In the genomic region with DNA sequence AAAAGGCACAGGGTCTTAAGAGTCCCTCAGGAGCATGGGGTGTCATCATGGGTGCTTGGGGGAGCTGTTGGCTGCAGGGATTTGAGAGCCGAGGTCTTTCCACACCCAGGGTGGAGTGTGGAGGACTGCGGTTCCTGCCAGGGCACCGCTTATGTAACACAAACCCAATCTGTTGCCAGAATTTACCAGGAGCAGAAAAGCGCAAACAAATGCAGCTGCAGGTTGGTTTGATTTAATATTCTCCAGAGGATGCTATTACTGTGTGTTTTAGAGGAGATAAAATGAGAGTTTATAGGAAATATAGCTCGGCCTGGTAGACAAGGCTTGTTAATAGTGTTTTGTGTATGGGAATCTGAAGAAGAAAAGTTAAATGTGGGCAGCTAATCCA, we compare ENCODE assay signal across 14 cellular contexts.
A peak's percentile ranks its signal among the peaks of the same experiment; 100 is the strongest.
DNase-seq lines count a peak whose midpoint lies in the region; ATAC-seq, FAIRE-seq and TF ChIP-seq lines count a peak whose summit lies in the region.
"Had no signal": no experiment of that assay in that cellular context is flagged by ENCODE, and none has a peak within 500 bp of the region (broad histone marks: within the 10 kb centered on the region; RNA-seq: fewer than 3 reads in every experiment).

No MANE protein-coding gene starts in this region.

- in situ Hi-C loops in HepG2 (cut with HindIII; ENCODE audit: extremely low pct_ligation_motif_present, low pct_unique_long_range_greater_than_20kb) = no loop called here

- no peak for TF ChIP-seq RAD21 in HepG2 (CRISPR knock-in tag; IDR thresholded peaks at IDR 0.05)

- intact Hi-C loops in right lobe of liver (cut with DNase I) (no loop called here), HepG2 (cut with micrococcal nuclease; ENCODE audit: unreplicated experiment) (no loop called here), colonic mucosa (cut with DNase I) (no loop called here)

- TF ChIP-seq EP300 in HepG2 (IDR thresholded peaks at IDR 0.05; ENCODE audit: low read depth in 2 of 2, low read length in 2 of 2) = no peak
- TF ChIP-seq EP300 in HepG2 (CRISPR knock-in tag; IDR thresholded peaks at IDR 0.05; ENCODE audit: borderline replicate concordance) = no peak

- H2AFZ ChIP-seq in HepG2 (ENCODE audit: low read length) = no peak overlapping the region

- H3K27ac ChIP-seq in right lobe of liver (no peak overlapping the region), HepG2 (ENCODE audit: extremely low read length, insufficient read depth, low read length) (no peak overlapping the region), colonic mucosa (no peak overlapping the region)

- POLR2A ChIA-PET in HepG2 (lab: Yijun Ruan, JAX) = no interaction called here

- CTCF ChIA-PET in HepG2 (lab: Yijun Ruan, JAX; ENCODE audit: low intra/inter-chr PET ratio, low total read pairs) = no interaction called here

- H3K27me3 ChIP-seq in right lobe of liver (no peaks in the 10 kb centered on the region), HepG2 (ENCODE audit: control insufficient read depth in 1 of 2, insufficient read depth in 2 of 2, low read length in 2 of 2) (no peaks in the 10 kb centered on the region), colonic mucosa (no peaks in the 10 kb centered on the region)

- BruUV-seq in HepG2 (replicated peaks; lab: Mats Ljungman, UMichigan) = no TSS peak

- H3K4me3 ChIP-seq in right lobe of liver (no peak overlapping the region), HepG2 (replicated peaks in 1 of 3; ENCODE audit: insufficient read depth in 1 of 3, low read depth in 2 of 3, low read length in 3 of 3) (no peak overlapping the region), colonic mucosa (no peak overlapping the region)

- TF ChIP-seq POLR2A in right lobe of liver (IDR thresholded peaks at IDR 0.05) = no peak
- no peak for TF ChIP-seq POLR2A in HepG2 (IDR thresholded peaks at IDR 0.05; ENCODE audit: insufficient read depth in 1 of 2, low read depth in 2 of 2, low read length in 2 of 2)

- no peaks in the 10 kb centered on the region for H4K20me1 ChIP-seq in HepG2 (ENCODE audit: insufficient read depth, low read length)

- no peaks in the 10 kb centered on the region for H3K79me2 ChIP-seq in HepG2 (ENCODE audit: insufficient read depth, low read length)

- no peaks in the 10 kb centered on the region for H3K9me3 ChIP-seq in right lobe of liver
- H3K9me3 ChIP-seq in HepG2 (ENCODE audit: low read length) = no peaks in the 10 kb centered on the region
- no peaks in the 10 kb centered on the region for H3K9me3 ChIP-seq in colonic mucosa

- H3K9ac ChIP-seq in HepG2 (ENCODE audit: insufficient read depth, low read depth, low read length) (no peak overlapping the region), colonic mucosa (ENCODE audit: low read depth in 2 of 2, low read length in 2 of 2) (peak overlapping the region in 1 of 2 donors; percentile 51)

- no peaks in the 10 kb centered on the region for H3K4me1 ChIP-seq in right lobe of liver
- H3K4me1 ChIP-seq in HepG2 (ENCODE audit: insufficient read depth, low read length) = peaks cover 28% of the 10 kb centered on the region
- H3K4me1 ChIP-seq in colonic mucosa = peaks cover 3% of the 10 kb centered on the region

- TF ChIP-seq CTCF in right lobe of liver (IDR thresholded peaks at IDR 0.05) (no peak), HepG2 (CRISPR knock-in tag; IDR thresholded peaks at IDR 0.05) (no peak), colonic mucosa (IDR thresholded peaks at IDR 0.05) (no peak), GM20000 (IDR thresholded peaks at IDR 0.05; ENCODE audit: extremely low read depth, missing control alignments) (no peak)

- 16% methylated on average over 5 of the region's 5 CpGs for WGBS in right lobe of liver (ENCODE audit: insufficient coverage, low coverage, low lambda C conversion rate, missing lambda C conversion rate)
- 96% methylated on average over 5 of the region's 5 CpGs for WGBS in HepG2 (ENCODE audit: low lambda C conversion rate)

- DNase-seq in right lobe of liver (peak in 1 of 3 donors; percentile 73), HepG2 (ENCODE audit: low spot score) (no peak), colonic mucosa (peak; percentile 50), mucosa of gallbladder (ENCODE audit: low spot score) (peak; percentile 50), GM20000 (ENCODE audit: low spot score) (no peak)
- DNase-seq in activated CD4-positive, CD25-positive, alpha-beta regulatory T cell treated with anti-CD3 and anti-CD28 coated beads, Interleukin-2, amount 50 U/mL, for 72 hours = no peak
- DNase-seq: activated CD8-positive, alpha-beta memory T cell treated with anti-CD3 and anti-CD28 coated beads, Interleukin-2, amount 50 U/mL, for 4 hours; NCI-H187; stimulated activated CD4-positive, alpha-beta T cell treated with anti-CD3 and anti-CD28 coated beads, Interleukin-2, amount 100 ng/mL, for 48 hours; stimulated activated naive CD8-positive, alpha-beta T cell treated with anti-CD3 and anti-CD28 coated beads, Interleukin-15, amount 100 ng/mL, for 72 hours; T-helper 9 cell had no signal

- ATAC-seq in right lobe of liver (peak; percentile 64 to 93 (median 72)), HepG2 (no peak), GM21723 (IDR thresholded peaks at IDR 0.05; ENCODE audit: unreplicated experiment) (no peak), GM21717 (IDR thresholded peaks at IDR 0.05; ENCODE audit: unreplicated experiment) (no peak)
- ATAC-seq: stimulated activated naive CD8-positive, alpha-beta T cell treated with anti-CD3 and anti-CD28 coated beads, Interleukin-15, amount 100 ng/mL, for 72 hours had no signal

- H3K36me3 ChIP-seq in right lobe of liver (no peaks in the 10 kb centered on the region), HepG2 (replicated peaks in 1 of 2; ENCODE audit: control insufficient read depth in 1 of 2, insufficient read depth in 2 of 2, low read length in 2 of 2) (peaks cover 0 to 4% of the 10 kb centered on the region in 2 experiments; a peak in 2 of 5 replicates), colonic mucosa (no peaks in the 10 kb centered on the region)

- no peak for FAIRE-seq in HepG2 (lab: Jason Lieb, UNC)
- FAIRE-seq: astrocyte had no signal

- H3K4me2 ChIP-seq in HepG2 (ENCODE audit: low read depth, low read length) = no peak overlapping the region

TF ChIP-seq in HepG2, 621 proteins besides CTCF, POLR2A, EP300 and RAD21 (continues in another document):
- TF ChIP-seq, protein P1, sequence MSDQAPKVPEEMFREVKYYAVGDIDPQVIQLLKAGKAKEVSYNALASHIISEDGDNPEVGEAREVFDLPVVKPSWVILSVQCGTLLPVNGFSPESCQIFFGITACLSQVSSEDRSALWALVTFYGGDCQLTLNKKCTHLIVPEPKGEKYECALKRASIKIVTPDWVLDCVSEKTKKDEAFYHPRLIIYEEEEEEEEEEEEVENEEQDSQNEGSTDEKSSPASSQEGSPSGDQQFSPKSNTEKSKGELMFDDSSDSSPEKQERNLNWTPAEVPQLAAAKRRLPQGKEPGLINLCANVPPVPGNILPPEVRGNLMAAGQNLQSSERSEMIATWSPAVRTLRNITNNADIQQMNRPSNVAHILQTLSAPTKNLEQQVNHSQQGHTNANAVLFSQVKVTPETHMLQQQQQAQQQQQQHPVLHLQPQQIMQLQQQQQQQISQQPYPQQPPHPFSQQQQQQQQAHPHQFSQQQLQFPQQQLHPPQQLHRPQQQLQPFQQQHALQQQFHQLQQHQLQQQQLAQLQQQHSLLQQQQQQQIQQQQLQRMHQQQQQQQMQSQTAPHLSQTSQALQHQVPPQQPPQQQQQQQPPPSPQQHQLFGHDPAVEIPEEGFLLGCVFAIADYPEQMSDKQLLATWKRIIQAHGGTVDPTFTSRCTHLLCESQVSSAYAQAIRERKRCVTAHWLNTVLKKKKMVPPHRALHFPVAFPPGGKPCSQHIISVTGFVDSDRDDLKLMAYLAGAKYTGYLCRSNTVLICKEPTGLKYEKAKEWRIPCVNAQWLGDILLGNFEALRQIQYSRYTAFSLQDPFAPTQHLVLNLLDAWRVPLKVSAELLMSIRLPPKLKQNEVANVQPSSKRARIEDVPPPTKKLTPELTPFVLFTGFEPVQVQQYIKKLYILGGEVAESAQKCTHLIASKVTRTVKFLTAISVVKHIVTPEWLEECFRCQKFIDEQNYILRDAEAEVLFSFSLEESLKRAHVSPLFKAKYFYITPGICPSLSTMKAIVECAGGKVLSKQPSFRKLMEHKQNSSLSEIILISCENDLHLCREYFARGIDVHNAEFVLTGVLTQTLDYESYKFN (CRISPR knock-in tag; conservative IDR thresholded peaks at IDR 0.05) = no peak
- TF ChIP-seq PRMT3 (CRISPR knock-in tag; IDR thresholded peaks at IDR 0.05; ENCODE audit: borderline replicate concordance, low read depth) (no peak), PLRG1 (conservative IDR thresholded peaks at IDR 0.05) (no peak), GTF3A (CRISPR knock-in tag; conservative IDR thresholded peaks at IDR 0.05) (no peak), MED1 (CRISPR knock-in tag; IDR thresholded peaks at IDR 0.05) (no peak), MZF1 (CRISPR knock-in tag; IDR thresholded peaks at IDR 0.05; ENCODE audit: borderline replicate concordance) (no peak), ATF7 (IDR thresholded peaks at IDR 0.05) (no peak), ATF7 (CRISPR knock-in tag; IDR thresholded peaks at IDR 0.05) (no peak), POGZ (CRISPR knock-in tag; IDR thresholded peaks at IDR 0.05) (no peak), ZNF17 (CRISPR knock-in tag; IDR thresholded peaks at IDR 0.05) (no peak)

Comparison
In these comparisons a context has a peak if more than half of its experiments do, and no peak if none do; other contexts are left out.
1. ATAC-seq: peak in right lobe of liver (4 of 4); none in HepG2 (single experiment), GM21723 (single experiment) and GM21717 (single experiment).
2. DNase-seq: peak in colonic mucosa (single experiment) and mucosa of gallbladder (single experiment); none in HepG2 (single experiment), GM20000 (single experiment) and activated CD4-positive, CD25-positive, alpha-beta regulatory T cell treated with anti-CD3 and anti-CD28 coated beads, Interleukin-2, amount 50 U/mL, for 72 hours (single experiment).